25 cellular contexts compared by ENCODE assay signal in the genomic region with DNA sequence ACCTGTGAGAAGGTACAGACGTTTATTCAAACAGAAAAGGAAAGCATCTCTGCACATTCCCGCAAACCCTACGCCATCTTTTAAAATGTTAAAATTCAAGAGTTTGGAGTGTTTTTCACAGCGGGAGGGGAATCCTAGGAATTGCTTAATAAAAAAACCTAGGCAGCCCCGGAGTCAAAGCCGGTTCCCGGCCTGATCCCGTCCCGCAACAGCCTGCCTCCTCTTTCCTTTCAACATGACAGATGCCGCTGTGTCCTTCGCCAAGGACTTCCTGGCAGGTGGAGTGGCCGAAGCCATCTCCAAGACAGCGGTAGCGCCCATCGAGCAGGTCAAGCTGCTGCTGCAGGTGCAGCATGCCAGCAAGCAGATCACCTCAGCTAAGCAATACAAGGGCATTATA.
"Had no signal": no experiment of that assay in that cellular context is flagged by ENCODE, and none has a peak within 500 bp of the region (broad histone marks: within the 10 kb centered on the region; RNA-seq: fewer than 3 reads in every experiment).

No MANE protein-coding gene starts in this region.

- ATAC-seq: activated CD8-positive, alpha-beta T cell treated with anti-CD3 and anti-CD28 coated beads, Interleukin-2, amount 10 ng/mL, durations not matched to agents 7 days and 5 days; body of pancreas; foreskin keratinocyte; naive thymus-derived CD4-positive, alpha-beta T cell; T-cell had no signal

- H3K9me3 Mint-ChIP-seq: activated naive CD4-positive, alpha-beta T cell treated with anti-CD3 and anti-CD28 coated beads, Interleukin-2, amount 50 U/mL, for 24 hours; neural crest cell had no signal

- H3K4me1 Mint-ChIP-seq: activated naive CD4-positive, alpha-beta T cell treated with anti-CD3 and anti-CD28 coated beads, Interleukin-2, amount 50 U/mL, for 24 hours; naive thymus-derived CD4-positive, alpha-beta T cell; neural crest cell; T-cell had no signal

- H3K27ac Mint-ChIP-seq: activated CD8-positive, alpha-beta T cell treated with anti-CD3 and anti-CD28 coated beads, Interleukin-2, amount 10 ng/mL, durations not matched to agents 7 days and 5 days; activated naive CD4-positive, alpha-beta T cell treated with anti-CD3 and anti-CD28 coated beads, Interleukin-2, amount 50 U/mL, for 24 hours; activated T-helper 1 cell treated with anti-CD3 and anti-CD28 coated beads, Interleukin-12 subunit alpha, Interleukin-12 subunit beta, Interleukin-2, Interleukin-4 antibody, amounts not matched to agents 30 ng/mL and 10 ng/mL and 1 ng/mL, durations not matched to agents 14 hours and 24 hours and 36 hours; dendritic cell treated with granulocyte-macrophage colony-stimulating factor and Interleukin-4, amounts not matched to agents 40 ng/mL and 50 ng/mL, for 4 days; naive thymus-derived CD4-positive, alpha-beta T cell; T-cell; T-helper 2 cell treated with Interferon-gamma antibody and Interleukin-4, amounts not matched to agents 5 μg/mL and 100 μg/mL, for 36 hours had no signal

- H3K27me3 ChIP-seq: body of pancreas, cardiac muscle cell, foreskin keratinocyte, spleen, thyroid gland had no signal

- H3K4me1 ChIP-seq: body of pancreas, foreskin keratinocyte, prostate gland, spleen, thyroid gland had no signal

- H3K27ac ChIP-seq: body of pancreas, cardiac muscle cell, foreskin keratinocyte, prostate gland, spleen, thyroid gland, WERI-Rb-1 had no signal

- FAIRE-seq: TTC549 had no signal

- DNase-seq: activated CD4-positive, alpha-beta T cell treated with anti-CD3 and anti-CD28 coated beads for 1 hour; activated CD4-positive, alpha-beta T cell treated with anti-CD3 and anti-CD28 coated beads, Interleukin-2, amount 50 U/mL, for 1 hour; activated CD8-positive, alpha-beta T cell treated with anti-CD3 and anti-CD28 coated beads, Interleukin-2, amount 10 ng/mL, durations not matched to agents 7 days and 5 days; activated gamma-delta T cell; anterior cingulate cortex; body of pancreas; effector CD4-positive, alpha-beta T cell; foreskin keratinocyte; islet precursor cell; naive thymus-derived CD4-positive, alpha-beta T cell; spleen; stimulated activated CD4-positive, alpha-beta T cell treated with anti-CD3 and anti-CD28 coated beads, Interleukin-4, amount 100 ng/mL, for 24 hours; stimulated activated naive CD4-positive, alpha-beta T cell treated with Interleukin-2 at 50 U/mL for 16 hours; T-cell; thyroid gland had no signal

- H3K27me3 Mint-ChIP-seq: activated naive CD4-positive, alpha-beta T cell treated with anti-CD3 and anti-CD28 coated beads, Interleukin-2, amount 50 U/mL, for 24 hours; dendritic cell treated with granulocyte-macrophage colony-stimulating factor and Interleukin-4, amounts not matched to agents 40 ng/mL and 50 ng/mL, for 4 days; naive thymus-derived CD4-positive, alpha-beta T cell; T-cell had no signal

- H3K36me3 Mint-ChIP-seq: activated naive CD4-positive, alpha-beta T cell treated with anti-CD3 and anti-CD28 coated beads, Interleukin-2, amount 50 U/mL, for 24 hours; naive thymus-derived CD4-positive, alpha-beta T cell; T-cell had no signal

- H3K36me3 ChIP-seq: cardiac muscle cell, prostate gland, spleen, thyroid gland, WERI-Rb-1 had no signal

- H3K4me3 Mint-ChIP-seq: activated CD8-positive, alpha-beta T cell treated with anti-CD3 and anti-CD28 coated beads, Interleukin-2, amount 10 ng/mL, durations not matched to agents 7 days and 5 days; activated naive CD4-positive, alpha-beta T cell treated with anti-CD3 and anti-CD28 coated beads, Interleukin-2, amount 50 U/mL, for 24 hours; activated T-helper 1 cell treated with anti-CD3 and anti-CD28 coated beads, Interleukin-12 subunit alpha, Interleukin-12 subunit beta, Interleukin-2, Interleukin-4 antibody, amounts not matched to agents 30 ng/mL and 10 ng/mL and 1 ng/mL, durations not matched to agents 14 hours and 24 hours and 36 hours; dendritic cell treated with granulocyte-macrophage colony-stimulating factor and Interleukin-4, amounts not matched to agents 40 ng/mL and 50 ng/mL, for 4 days; naive thymus-derived CD4-positive, alpha-beta T cell; neural crest cell; T-cell; T-helper 2 cell treated with Interferon-gamma antibody and Interleukin-4, amounts not matched to agents 5 μg/mL and 100 μg/mL, for 36 hours had no signal

- H3K4me3 ChIP-seq: body of pancreas, cardiac muscle cell, lung, prostate gland, spleen, thyroid gland had no signal

- H3K9me3 ChIP-seq: body of pancreas, prostate gland, thyroid gland had no signal
